ENCODE assay signal across 1 cellular context in genomic region chrX:72280210-72280882, GRCh38.
TF ChIP-seq lines count a peak whose summit lies in the region.

No MANE protein-coding gene starts in this region.

TF ChIP-seq in K562, 482 proteins besides CTCF, POLR2A, EP300 and RAD21 (continued from another document and continues in another):
- TF ChIP-seq ESRRA (IDR thresholded peaks at IDR 0.05; ENCODE audit: borderline replicate concordance, low read depth) (no peak), TSC22D4 (tag; IDR thresholded peaks at IDR 0.05) (no peak), PHTF2 (CRISPR knock-in tag; IDR thresholded peaks at IDR 0.05) (no peak), E2F3 (CRISPR knock-in tag; IDR thresholded peaks at IDR 0.05) (no peak), E2F8 (IDR thresholded peaks at IDR 0.05; ENCODE audit: low read depth, partially characterized antibody) (no peak), FOXA1 (IDR thresholded peaks at IDR 0.05; ENCODE audit: borderline replicate concordance) (no peak), C11orf30 (IDR thresholded peaks at IDR 0.05; ENCODE audit: low read depth) (no peak), TAF15 (IDR thresholded peaks at IDR 0.05; ENCODE audit: low read depth, low read length) (no peak), NFYB (IDR thresholded peaks at IDR 0.05; ENCODE audit: extremely low read depth, insufficient read length) (no peak), SAFB (IDR thresholded peaks at IDR 0.05; ENCODE audit: borderline replicate concordance, low read depth, low read length) (no peak), NFE2 (IDR thresholded peaks at IDR 0.05; ENCODE audit: low read depth) (no peak; the same call in 1 of the 2 replicates), PCBP1 (IDR thresholded peaks at IDR 0.05; ENCODE audit: low read depth, low read length, poor library complexity, severe bottlenecking) (no peak), MEF2A (IDR thresholded peaks at IDR 0.05; ENCODE audit: control insufficient read depth, low read depth, low read length) (no peak), PHF21A (IDR thresholded peaks at IDR 0.05; ENCODE audit: borderline replicate concordance, low read depth) (no peak), ZNF445 (CRISPR knock-in tag; IDR thresholded peaks at IDR 0.05; ENCODE audit: low read depth) (no peak), HMGN3 (IDR thresholded peaks at IDR 0.05; ENCODE audit: borderline replicate concordance, extremely low read depth, insufficient read length, low read depth, low read length) (no peak), DPF2 (IDR thresholded peaks at IDR 0.05) (peak; percentile 77), CC2D1A (IDR thresholded peaks at IDR 0.05) (no peak), PHB (CRISPR knock-in tag; IDR thresholded peaks at IDR 0.05) (no peak), U2AF1 (optimal IDR thresholded peaks at IDR 0.05; ENCODE audit: low read depth, low read length) (no peak), ZKSCAN3 (CRISPR knock-in tag; IDR thresholded peaks at IDR 0.05) (no peak), HDGF (IDR thresholded peaks at IDR 0.05) (no peak), EP400 (IDR thresholded peaks at IDR 0.05) (no peak), NR3C1 (CRISPR knock-in tag; IDR thresholded peaks at IDR 0.05) (no peak), FOXA3 (CRISPR knock-in tag; conservative IDR thresholded peaks at IDR 0.05 in 1 of 2, IDR thresholded peaks at IDR 0.05 in 1 of 2) (no peak), ZBTB43 (CRISPR knock-in tag; IDR thresholded peaks at IDR 0.05) (no peak), CREB1 (IDR thresholded peaks at IDR 0.05) (0 out of 2 replicates have a peak, but pooled peaks have one; percentile 17), CREB1 (CRISPR knock-in tag; IDR thresholded peaks at IDR 0.05) (no peak), SUPT5H (IDR thresholded peaks at IDR 0.05) (no peak), ZNF507 (tag; conservative IDR thresholded peaks at IDR 0.05) (no peak), YY1 (IDR thresholded peaks at IDR 0.05; ENCODE audit: borderline replicate concordance in 1 of 3, control insufficient read depth in 1 of 3, extremely low read depth in 1 of 3, insufficient read depth in 3 of 3, insufficient read length in 1 of 3, insufficient replicate concordance in 2 of 3, low read depth in 1 of 3, low read length in 2 of 3) (no peak), STAT5B (CRISPR knock-in tag; IDR thresholded peaks at IDR 0.05) (no peak), ZFPM2 (CRISPR knock-in tag; IDR thresholded peaks at IDR 0.05) (no peak), ZNF311 (CRISPR knock-in tag; IDR thresholded peaks at IDR 0.05) (no peak), IRF2 (CRISPR knock-in tag; IDR thresholded peaks at IDR 0.05) (no peak), NCOR1 (IDR thresholded peaks at IDR 0.05) (peak; percentile 47), SRSF9 (IDR thresholded peaks at IDR 0.05; ENCODE audit: borderline replicate concordance, low read depth, low read length) (no peak), MTA2 (IDR thresholded peaks at IDR 0.05; ENCODE audit: low read depth) (no peak), ZNF24 (IDR thresholded peaks at IDR 0.05) (no peak), RBM39 (optimal IDR thresholded peaks at IDR 0.05; ENCODE audit: low read depth, low read length) (no peak), MAFG (tag; conservative IDR thresholded peaks at IDR 0.05) (no peak), ELF4 (CRISPR knock-in tag; IDR thresholded peaks at IDR 0.05) (no peak), SNIP1 (IDR thresholded peaks at IDR 0.05; ENCODE audit: low read depth) (no peak), ZNF197 (CRISPR knock-in tag; IDR thresholded peaks at IDR 0.05; ENCODE audit: low read depth) (no peak), CTBP1 (IDR thresholded peaks at IDR 0.05; ENCODE audit: borderline replicate concordance) (peak; percentile 64; the same call in 1 of the 2 replicates), KLF10 (CRISPR knock-in tag; IDR thresholded peaks at IDR 0.05) (no peak), PTRF (tag; IDR thresholded peaks at IDR 0.05) (no peak), HES1 (IDR thresholded peaks at IDR 0.05; ENCODE audit: low read depth) (no peak), SRSF1 (IDR thresholded peaks at IDR 0.05; ENCODE audit: low read depth, low read length) (no peak), NFIC (IDR thresholded peaks at IDR 0.05) (0 out of 2 replicates have a peak, but pooled peaks have one; percentile 14), BCL6 (CRISPR knock-in tag; IDR thresholded peaks at IDR 0.05) (no peak), U2AF2 (optimal IDR thresholded peaks at IDR 0.05; ENCODE audit: low read depth, low read length) (no peak), TCFL5 (CRISPR knock-in tag; conservative IDR thresholded peaks at IDR 0.05) (no peak), RBFOX2 (IDR thresholded peaks at IDR 0.05; ENCODE audit: low read depth, low read length) (no peak), POLR2G (IDR thresholded peaks at IDR 0.05; ENCODE audit: low read depth, low read length) (no peak), SMARCA4 (IDR thresholded peaks at IDR 0.05) (peak; percentile 71; the same call in 1 of the 2 replicates), MEIS2 (IDR thresholded peaks at IDR 0.05; ENCODE audit: partially characterized antibody) (peak; percentile 73), NFE2L1 (tag; IDR thresholded peaks at IDR 0.05; ENCODE audit: borderline replicate concordance, low read depth) (no peak), EWSR1 (IDR thresholded peaks at IDR 0.05; ENCODE audit: borderline replicate concordance, low read depth, partially characterized antibody) (no peak), ZNF3 (CRISPR knock-in tag; IDR thresholded peaks at IDR 0.05) (no peak), ESRRB (CRISPR knock-in tag; IDR thresholded peaks at IDR 0.05; ENCODE audit: borderline replicate concordance) (no peak), CGGBP1 (CRISPR knock-in tag; IDR thresholded peaks at IDR 0.05) (no peak), SPI1 (IDR thresholded peaks at IDR 0.05; ENCODE audit: borderline replicate concordance, low read depth, low read length) (no peak), ZNF75A (CRISPR knock-in tag; IDR thresholded peaks at IDR 0.05) (no peak)
- TF ChIP-seq, protein P1, sequence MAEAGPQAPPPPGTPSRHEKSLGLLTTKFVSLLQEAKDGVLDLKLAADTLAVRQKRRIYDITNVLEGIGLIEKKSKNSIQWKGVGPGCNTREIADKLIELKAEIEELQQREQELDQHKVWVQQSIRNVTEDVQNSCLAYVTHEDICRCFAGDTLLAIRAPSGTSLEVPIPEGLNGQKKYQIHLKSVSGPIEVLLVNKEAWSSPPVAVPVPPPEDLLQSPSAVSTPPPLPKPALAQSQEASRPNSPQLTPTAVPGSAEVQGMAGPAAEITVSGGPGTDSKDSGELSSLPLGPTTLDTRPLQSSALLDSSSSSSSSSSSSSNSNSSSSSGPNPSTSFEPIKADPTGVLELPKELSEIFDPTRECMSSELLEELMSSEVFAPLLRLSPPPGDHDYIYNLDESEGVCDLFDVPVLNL (CRISPR knock-in tag; IDR thresholded peaks at IDR 0.05; ENCODE audit: low read depth): no peak
- TF ChIP-seq, protein P2, sequence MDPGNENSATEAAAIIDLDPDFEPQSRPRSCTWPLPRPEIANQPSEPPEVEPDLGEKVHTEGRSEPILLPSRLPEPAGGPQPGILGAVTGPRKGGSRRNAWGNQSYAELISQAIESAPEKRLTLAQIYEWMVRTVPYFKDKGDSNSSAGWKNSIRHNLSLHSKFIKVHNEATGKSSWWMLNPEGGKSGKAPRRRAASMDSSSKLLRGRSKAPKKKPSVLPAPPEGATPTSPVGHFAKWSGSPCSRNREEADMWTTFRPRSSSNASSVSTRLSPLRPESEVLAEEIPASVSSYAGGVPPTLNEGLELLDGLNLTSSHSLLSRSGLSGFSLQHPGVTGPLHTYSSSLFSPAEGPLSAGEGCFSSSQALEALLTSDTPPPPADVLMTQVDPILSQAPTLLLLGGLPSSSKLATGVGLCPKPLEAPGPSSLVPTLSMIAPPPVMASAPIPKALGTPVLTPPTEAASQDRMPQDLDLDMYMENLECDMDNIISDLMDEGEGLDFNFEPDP (CRISPR knock-in tag; IDR thresholded peaks at IDR 0.05): no peak
- TF ChIP-seq, protein P3, sequence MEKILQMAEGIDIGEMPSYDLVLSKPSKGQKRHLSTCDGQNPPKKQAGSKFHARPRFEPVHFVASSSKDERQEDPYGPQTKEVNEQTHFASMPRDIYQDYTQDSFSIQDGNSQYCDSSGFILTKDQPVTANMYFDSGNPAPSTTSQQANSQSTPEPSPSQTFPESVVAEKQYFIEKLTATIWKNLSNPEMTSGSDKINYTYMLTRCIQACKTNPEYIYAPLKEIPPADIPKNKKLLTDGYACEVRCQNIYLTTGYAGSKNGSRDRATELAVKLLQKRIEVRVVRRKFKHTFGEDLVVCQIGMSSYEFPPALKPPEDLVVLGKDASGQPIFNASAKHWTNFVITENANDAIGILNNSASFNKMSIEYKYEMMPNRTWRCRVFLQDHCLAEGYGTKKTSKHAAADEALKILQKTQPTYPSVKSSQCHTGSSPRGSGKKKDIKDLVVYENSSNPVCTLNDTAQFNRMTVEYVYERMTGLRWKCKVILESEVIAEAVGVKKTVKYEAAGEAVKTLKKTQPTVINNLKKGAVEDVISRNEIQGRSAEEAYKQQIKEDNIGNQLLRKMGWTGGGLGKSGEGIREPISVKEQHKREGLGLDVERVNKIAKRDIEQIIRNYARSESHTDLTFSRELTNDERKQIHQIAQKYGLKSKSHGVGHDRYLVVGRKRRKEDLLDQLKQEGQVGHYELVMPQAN (IDR thresholded peaks at IDR 0.05; ENCODE audit: borderline replicate concordance): no peak
- TF ChIP-seq, protein P4, sequence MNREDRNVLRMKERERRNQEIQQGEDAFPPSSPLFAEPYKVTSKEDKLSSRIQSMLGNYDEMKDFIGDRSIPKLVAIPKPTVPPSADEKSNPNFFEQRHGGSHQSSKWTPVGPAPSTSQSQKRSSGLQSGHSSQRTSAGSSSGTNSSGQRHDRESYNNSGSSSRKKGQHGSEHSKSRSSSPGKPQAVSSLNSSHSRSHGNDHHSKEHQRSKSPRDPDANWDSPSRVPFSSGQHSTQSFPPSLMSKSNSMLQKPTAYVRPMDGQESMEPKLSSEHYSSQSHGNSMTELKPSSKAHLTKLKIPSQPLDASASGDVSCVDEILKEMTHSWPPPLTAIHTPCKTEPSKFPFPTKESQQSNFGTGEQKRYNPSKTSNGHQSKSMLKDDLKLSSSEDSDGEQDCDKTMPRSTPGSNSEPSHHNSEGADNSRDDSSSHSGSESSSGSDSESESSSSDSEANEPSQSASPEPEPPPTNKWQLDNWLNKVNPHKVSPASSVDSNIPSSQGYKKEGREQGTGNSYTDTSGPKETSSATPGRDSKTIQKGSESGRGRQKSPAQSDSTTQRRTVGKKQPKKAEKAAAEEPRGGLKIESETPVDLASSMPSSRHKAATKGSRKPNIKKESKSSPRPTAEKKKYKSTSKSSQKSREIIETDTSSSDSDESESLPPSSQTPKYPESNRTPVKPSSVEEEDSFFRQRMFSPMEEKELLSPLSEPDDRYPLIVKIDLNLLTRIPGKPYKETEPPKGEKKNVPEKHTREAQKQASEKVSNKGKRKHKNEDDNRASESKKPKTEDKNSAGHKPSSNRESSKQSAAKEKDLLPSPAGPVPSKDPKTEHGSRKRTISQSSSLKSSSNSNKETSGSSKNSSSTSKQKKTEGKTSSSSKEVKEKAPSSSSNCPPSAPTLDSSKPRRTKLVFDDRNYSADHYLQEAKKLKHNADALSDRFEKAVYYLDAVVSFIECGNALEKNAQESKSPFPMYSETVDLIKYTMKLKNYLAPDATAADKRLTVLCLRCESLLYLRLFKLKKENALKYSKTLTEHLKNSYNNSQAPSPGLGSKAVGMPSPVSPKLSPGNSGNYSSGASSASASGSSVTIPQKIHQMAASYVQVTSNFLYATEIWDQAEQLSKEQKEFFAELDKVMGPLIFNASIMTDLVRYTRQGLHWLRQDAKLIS (CRISPR knock-in tag; IDR thresholded peaks at IDR 0.05): no peak
- TF ChIP-seq, protein P5, sequence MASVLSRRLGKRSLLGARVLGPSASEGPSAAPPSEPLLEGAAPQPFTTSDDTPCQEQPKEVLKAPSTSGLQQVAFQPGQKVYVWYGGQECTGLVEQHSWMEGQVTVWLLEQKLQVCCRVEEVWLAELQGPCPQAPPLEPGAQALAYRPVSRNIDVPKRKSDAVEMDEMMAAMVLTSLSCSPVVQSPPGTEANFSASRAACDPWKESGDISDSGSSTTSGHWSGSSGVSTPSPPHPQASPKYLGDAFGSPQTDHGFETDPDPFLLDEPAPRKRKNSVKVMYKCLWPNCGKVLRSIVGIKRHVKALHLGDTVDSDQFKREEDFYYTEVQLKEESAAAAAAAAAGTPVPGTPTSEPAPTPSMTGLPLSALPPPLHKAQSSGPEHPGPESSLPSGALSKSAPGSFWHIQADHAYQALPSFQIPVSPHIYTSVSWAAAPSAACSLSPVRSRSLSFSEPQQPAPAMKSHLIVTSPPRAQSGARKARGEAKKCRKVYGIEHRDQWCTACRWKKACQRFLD (CRISPR knock-in tag; IDR thresholded peaks at IDR 0.05): no peak
